Comparison of ENCODE assay signal across 30 cellular contexts in genomic region chr16:9885876-9886275, GRCh38.
"Had no signal": no experiment of that assay in that cellular context is flagged by ENCODE, and none has a peak within 500 bp of the region (broad histone marks: within the 10 kb centered on the region; RNA-seq: fewer than 3 reads in every experiment).

No MANE protein-coding gene starts in this region.

- ATAC-seq: activated CD4-positive, CD25-positive, alpha-beta regulatory T cell treated with anti-CD3 and anti-CD28 coated beads, Interleukin-2, amount 50 U/mL, for 24 hours; left lung; stimulated activated naive B cell treated with anti-CD40 and anti-IgM and Interleukin-4, amounts not matched to agents 10 μg/mL and 1 μg/mL and 100 μg/mL, for 72 hours had no signal

- H3K4me1 Mint-ChIP-seq: activated naive CD4-positive, alpha-beta T cell treated with anti-CD3 and anti-CD28 coated beads, Interleukin-2, amount 10 ng/mL, durations not matched to agents 7 days and 5 days; immature natural killer cell; nephron; stimulated activated naive B cell treated with anti-CD40 and anti-IgM and Interleukin-4, amounts not matched to agents 10 μg/mL and 1 μg/mL and 100 μg/mL, for 72 hours had no signal

- DNase-seq: activated CD4-positive, alpha-beta T cell treated with anti-CD3 and anti-CD28 coated beads for 48 hours; activated CD4-positive, alpha-beta T cell treated with anti-CD3 and anti-CD28 coated beads, Interleukin-2, amount 50 U/mL, for 48 hours; activated CD8-positive, alpha-beta memory T cell treated with anti-CD3 and anti-CD28 coated beads for 24 hours; activated gamma-delta T cell; activated naive CD4-positive, alpha-beta T cell treated with anti-CD3 and anti-CD28 coated beads, Interleukin-2, amount 10 ng/mL, durations not matched to agents 7 days and 5 days; amniotic stem cell; colonic mucosa; effector memory CD4-positive, alpha-beta T cell; erythroblast; heart left ventricle; immature natural killer cell; left lung; occipital lobe; SK-N-SH; stimulated activated CD4-positive, alpha-beta T cell treated with anti-CD3 and anti-CD28 coated beads, Interleukin-15, amount 100 ng/mL, for 24 hours; stimulated activated CD4-positive, alpha-beta T cell treated with anti-CD3 and anti-CD28 coated beads, Interleukin-2, amount 100 ng/mL, for 24 hours; stimulated activated naive B cell treated with anti-CD40 and anti-IgM and Interleukin-4, amounts not matched to agents 10 μg/mL and 1 μg/mL and 100 μg/mL, for 72 hours; stomach; SW 1271; T-helper 9 cell; WERI-Rb-1 had no signal

- H3K4me3 ChIP-seq: breast epithelium, colonic mucosa, heart left ventricle, left lung, lung, right atrium auricular region, smooth muscle cell, stomach, tibial nerve had no signal

- H3K9ac ChIP-seq: parathyroid adenoma, SK-N-SH had no signal

- H3K36me3 ChIP-seq: breast epithelium, colonic mucosa, heart left ventricle, left lung, right atrium auricular region, stomach, tibial nerve, WERI-Rb-1 had no signal

- H3K9me3 Mint-ChIP-seq: activated naive CD4-positive, alpha-beta T cell treated with anti-CD3 and anti-CD28 coated beads, Interleukin-2, amount 10 ng/mL, durations not matched to agents 7 days and 5 days; nephron; stimulated activated naive B cell treated with anti-CD40 and anti-IgM and Interleukin-4, amounts not matched to agents 10 μg/mL and 1 μg/mL and 100 μg/mL, for 72 hours; T-helper 1 cell treated with Interleukin-12 subunit alpha and Interleukin-12 subunit beta and Interleukin-4 antibody, amounts not matched to agents 30 μg/mL and 1 μg/mL, for 36 hours had no signal

- H3K27ac ChIP-seq: breast epithelium, colonic mucosa, heart left ventricle, left lung, parathyroid adenoma, right atrium auricular region, tibial nerve, WERI-Rb-1 had no signal

- H2AFZ ChIP-seq: parathyroid adenoma had no signal

- H3K27me3 ChIP-seq: breast epithelium, colonic mucosa, heart left ventricle, left lung, right atrium auricular region, stomach, tibial nerve had no signal

- H3K4me3 Mint-ChIP-seq: activated naive CD4-positive, alpha-beta T cell treated with anti-CD3 and anti-CD28 coated beads, Interleukin-2, amount 10 ng/mL, durations not matched to agents 7 days and 5 days; immature natural killer cell; nephron; stimulated activated naive B cell treated with anti-CD40 and anti-IgM and Interleukin-4, amounts not matched to agents 10 μg/mL and 1 μg/mL and 100 μg/mL, for 72 hours; T-helper 1 cell treated with Interleukin-12 subunit alpha and Interleukin-12 subunit beta and Interleukin-4 antibody, amounts not matched to agents 30 μg/mL and 1 μg/mL, for 36 hours had no signal

- H3K27ac Mint-ChIP-seq: activated naive CD4-positive, alpha-beta T cell treated with anti-CD3 and anti-CD28 coated beads, Interleukin-2, amount 10 ng/mL, durations not matched to agents 7 days and 5 days; immature natural killer cell; nephron; stimulated activated naive B cell treated with anti-CD40 and anti-IgM and Interleukin-4, amounts not matched to agents 10 μg/mL and 1 μg/mL and 100 μg/mL, for 72 hours; T-helper 1 cell treated with Interleukin-12 subunit alpha and Interleukin-12 subunit beta and Interleukin-4 antibody, amounts not matched to agents 30 μg/mL and 1 μg/mL, for 36 hours had no signal

- H3K4me1 ChIP-seq: breast epithelium, colonic mucosa, heart left ventricle, left lung, parathyroid adenoma, right atrium auricular region, tibial nerve had no signal

- H3K9me3 ChIP-seq: breast epithelium, colonic mucosa, heart left ventricle, left lung, right atrium auricular region, stomach, tibial nerve had no signal

- H3K79me2 ChIP-seq: parathyroid adenoma had no signal

- H3K27me3 Mint-ChIP-seq: activated naive CD4-positive, alpha-beta T cell treated with anti-CD3 and anti-CD28 coated beads, Interleukin-2, amount 10 ng/mL, durations not matched to agents 7 days and 5 days had no signal

- H3K36me3 Mint-ChIP-seq: activated naive CD4-positive, alpha-beta T cell treated with anti-CD3 and anti-CD28 coated beads, Interleukin-2, amount 10 ng/mL, durations not matched to agents 7 days and 5 days; immature natural killer cell; stimulated activated naive B cell treated with anti-CD40 and anti-IgM and Interleukin-4, amounts not matched to agents 10 μg/mL and 1 μg/mL and 100 μg/mL, for 72 hours had no signal

- H3K4me2 ChIP-seq: SK-N-SH, smooth muscle cell had no signal
